ENCODE assay signal across 8 cellular contexts in genomic region chr3:193744048-193744821, GRCh38.
A peak's percentile ranks its signal among the peaks of the same experiment; 100 is the strongest.
DNase-seq lines count a peak whose midpoint lies in the region; ATAC-seq and TF ChIP-seq lines count a peak whose summit lies in the region.

No MANE protein-coding gene starts in this region.

- H3K4me3 ChIP-seq in PC-3 (ENCODE audit: low read length) (no peak overlapping the region), right lobe of liver (peak overlapping the region in 2 of 3 donors; percentile 4 to 35)

- CTCF ChIA-PET in PC-3 (lab: Charles Lee) = no interaction called here

- TF ChIP-seq CTCF in PC-3 (conservative IDR thresholded peaks at IDR 0.05; ENCODE audit: low read depth, low read length) (no peak), right lobe of liver (IDR thresholded peaks at IDR 0.05) (no peak)

- POLR2A ChIA-PET in PC-3 (lab: Charles Lee; ENCODE audit: unreplicated experiment) = no interaction called here

- peaks cover 4% of the 10 kb centered on the region; the same call in 1 of the 2 replicates for H3K4me1 ChIP-seq in PC-3 (ENCODE audit: insufficient read depth, low read length)
- peaks cover 0 to 23% (median 0%) of the 10 kb centered on the region in 4 donors for H3K4me1 ChIP-seq in right lobe of liver

- intact Hi-C loops in PC-3 (cut with micrococcal nuclease) = no loop called here
- intact Hi-C loops in right lobe of liver (cut with DNase I) = no loop called here

- ATAC-seq in PC-3 (no peak), right lobe of liver (peak; percentile 80 to 91 (median 84)), HG03460 (IDR thresholded peaks at IDR 0.05; ENCODE audit: unreplicated experiment) (no peak)

- DNase-seq in DMS153 treated with DMSO at 0.1 percent for 48 hours (lab: John Stamatoyannopoulos, UW; ENCODE audit: unreplicated experiment) = peak; percentile 96
- peak; percentile 75 for DNase-seq in HuH-7 (ENCODE audit: low spot score)
- DNase-seq in PC-3 = peak; percentile 6
- peak in 1 of 3 donors; percentile 44 for DNase-seq in right lobe of liver
- no peak for DNase-seq in NCI-H128 (lab: John Stamatoyannopoulos, UW; ENCODE audit: unreplicated experiment)
- no peak for DNase-seq in NCI-H226
- DNase-seq in hypothalamus (lab: John Stamatoyannopoulos, UW) = no peak

- BruUV-seq in PC-3 (replicated peaks; lab: Mats Ljungman, UMichigan) = no TSS peak

- no peaks in the 10 kb centered on the region for H3K9me2 ChIP-seq in PC-3 (replicated peaks; ENCODE audit: low read length)

- no peaks in the 10 kb centered on the region for H3K79me2 ChIP-seq in PC-3 (ENCODE audit: low read length)

- H3K9me3 ChIP-seq in PC-3 (ENCODE audit: low read length) (no peaks in the 10 kb centered on the region), right lobe of liver (no peaks in the 10 kb centered on the region)

- no peaks in the 10 kb centered on the region for H3F3A ChIP-seq in PC-3 (ENCODE audit: low read length, unreplicated experiment)

- no peaks in the 10 kb centered on the region for H4K20me1 ChIP-seq in PC-3 (ENCODE audit: low read length)

- no peaks in the 10 kb centered on the region for H3K27me3 ChIP-seq in PC-3 (ENCODE audit: low read length)
- no peaks in the 10 kb centered on the region for H3K27me3 ChIP-seq in right lobe of liver

- H3K36me3 ChIP-seq in PC-3 (ENCODE audit: low read depth, low read length) (no peaks in the 10 kb centered on the region), right lobe of liver (no peaks in the 10 kb centered on the region)

- H3K9ac ChIP-seq in PC-3 (ENCODE audit: low read length) = no peak overlapping the region

- TF ChIP-seq POLR2A in right lobe of liver (IDR thresholded peaks at IDR 0.05) = peak; percentile 65

- H2AFZ ChIP-seq in PC-3 (ENCODE audit: low read length) = 0 out of 2 replicates have a peak overlapping the region, but pooled peaks have one; percentile 37

- 40% methylated on average over 7 of the region's 13 CpGs for WGBS in right lobe of liver (ENCODE audit: insufficient coverage, low coverage, low lambda C conversion rate, missing lambda C conversion rate)

- H3K4me2 ChIP-seq in PC-3 (ENCODE audit: low read length) = peak overlapping the region; percentile 10; the same call in 1 of the 2 replicates

- no peak overlapping the region for H3K27ac ChIP-seq in PC-3 (ENCODE audit: low read length)
- H3K27ac ChIP-seq in right lobe of liver = peak overlapping the region; percentile 34 to 91 (median 76)

Comparison
In these comparisons a context has a peak if more than half of its experiments do, and no peak if none do; other contexts are left out.
1. DNase-seq: peak in DMS153 treated with DMSO at 0.1 percent for 48 hours (single experiment), HuH-7 (single experiment) and PC-3 (single experiment); none in NCI-H128 (single experiment), NCI-H226 (single experiment) and hypothalamus (0 of 51).
2. ATAC-seq: peak in right lobe of liver (4 of 4); none in PC-3 (single experiment) and HG03460 (single experiment).